Comparison of ENCODE assay signal across 1 cellular context in genomic region chr3:136343446-136343845, GRCh38.
TF ChIP-seq lines count a peak whose summit lies in the region.

No MANE protein-coding gene starts in this region.

TF ChIP-seq in K562, 482 proteins besides CTCF, POLR2A, EP300 and RAD21 (continued from another document):
- peak; percentile 75 for TF ChIP-seq ZBTB40 (IDR thresholded peaks at IDR 0.05)
- TF ChIP-seq ZBTB40 (CRISPR knock-in tag; IDR thresholded peaks at IDR 0.05): no peak
- TF ChIP-seq RBM22 (IDR thresholded peaks at IDR 0.05; ENCODE audit: low read depth, low read length, poor library complexity, severe bottlenecking): no peak
